9 cellular contexts compared by ENCODE assay signal in the genomic region with DNA sequence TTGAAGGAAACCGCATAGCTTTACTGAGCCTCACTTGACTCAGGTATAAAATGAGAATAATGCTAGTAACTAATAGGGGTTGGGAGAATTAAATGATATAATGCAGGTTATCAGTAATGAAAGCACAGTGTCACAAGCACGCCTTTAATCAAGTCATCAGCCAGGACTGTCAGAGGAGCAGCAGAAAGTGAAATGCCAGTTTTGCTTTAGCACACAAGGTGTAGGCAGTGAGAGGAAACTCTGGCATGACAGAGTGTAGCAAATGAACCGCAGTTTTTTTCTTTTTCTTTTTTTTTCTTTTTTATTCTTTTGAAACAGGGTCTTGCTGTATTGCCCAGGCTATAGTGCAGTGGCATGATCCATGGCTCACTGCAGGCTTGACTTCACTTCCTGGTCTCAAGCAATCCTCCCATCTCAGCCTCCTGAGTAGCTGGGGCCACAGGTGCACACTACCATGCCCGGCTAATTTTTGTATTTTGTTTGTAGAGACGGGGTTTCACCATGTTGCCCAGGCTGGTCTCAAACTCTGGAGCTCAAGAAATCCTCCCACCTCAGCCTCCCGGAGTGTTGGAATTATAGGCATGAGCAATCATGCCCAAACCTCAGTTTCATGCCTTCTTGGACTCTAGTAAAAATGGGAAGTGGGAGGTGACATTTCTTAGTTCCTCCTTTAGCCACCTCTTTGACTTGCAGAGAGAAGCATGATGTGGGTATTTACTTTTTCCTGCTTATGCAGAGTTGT. TPM values are rescaled to one million over a fixed set of nuclear protein-coding genes. Genes with fewer than 3 reads are reported as not detected.
DNase-seq lines count a peak whose midpoint lies in the region; ATAC-seq, FAIRE-seq and TF ChIP-seq lines count a peak whose summit lies in the region.
"Had no signal": no experiment of that assay in that cellular context is flagged by ENCODE, and none has a peak within 500 bp of the region (broad histone marks: within the 10 kb centered on the region; RNA-seq: fewer than 3 reads in every experiment).

No MANE protein-coding gene starts in this region.

- no peak for TF ChIP-seq EP300 in sigmoid colon (IDR thresholded peaks at IDR 0.05)

- H3K27ac Mint-ChIP-seq in activated CD4-positive, alpha-beta T cell treated with anti-CD3 and anti-CD28 coated beads, Interleukin-2, amount 10 ng/mL, durations not matched to agents 24 days and 14 days: no peak overlapping the region

- ATAC-seq in GM21423 (IDR thresholded peaks at IDR 0.05; ENCODE audit: unreplicated experiment) (peak; percentile 86), HG03378 (IDR thresholded peaks at IDR 0.05; ENCODE audit: unreplicated experiment) (peak; percentile 80)

- H3K36me3 ChIP-seq in sigmoid colon: peaks cover 3 to 24% (median 7%) of the 10 kb centered on the region in 4 donors

- H3K9me3 Mint-ChIP-seq in activated CD4-positive, alpha-beta T cell treated with anti-CD3 and anti-CD28 coated beads, Interleukin-2, amount 10 ng/mL, durations not matched to agents 24 days and 14 days: no peaks in the 10 kb centered on the region

- H3K9me3 ChIP-seq in sigmoid colon: no peaks in the 10 kb centered on the region

- H3K4me3 Mint-ChIP-seq in activated CD4-positive, alpha-beta T cell treated with anti-CD3 and anti-CD28 coated beads, Interleukin-2, amount 10 ng/mL, durations not matched to agents 24 days and 14 days: no peak overlapping the region

- no peak for TF ChIP-seq CTCF in sigmoid colon (IDR thresholded peaks at IDR 0.05)

- peaks cover 71% of the 10 kb centered on the region for H3K36me3 Mint-ChIP-seq in activated CD4-positive, alpha-beta T cell treated with anti-CD3 and anti-CD28 coated beads, Interleukin-2, amount 10 ng/mL, durations not matched to agents 24 days and 14 days (ENCODE audit: low read depth)

- no peaks in the 10 kb centered on the region for H3K27me3 Mint-ChIP-seq in activated CD4-positive, alpha-beta T cell treated with anti-CD3 and anti-CD28 coated beads, Interleukin-2, amount 10 ng/mL, durations not matched to agents 24 days and 14 days

- peaks cover 39% of the 10 kb centered on the region for H3K4me1 Mint-ChIP-seq in activated CD4-positive, alpha-beta T cell treated with anti-CD3 and anti-CD28 coated beads, Interleukin-2, amount 10 ng/mL, durations not matched to agents 24 days and 14 days

- DNase-seq in GM12892 (ENCODE audit: insufficient read length): no peak
- DNase-seq in germinal center (ENCODE audit: low spot score): peak; percentile 47
- no peak for DNase-seq in activated CD4-positive, alpha-beta T cell treated with anti-CD3 and anti-CD28 coated beads, Interleukin-2, amount 10 ng/mL, durations not matched to agents 24 days and 14 days
- no peak for DNase-seq in DMS53 (lab: John Stamatoyannopoulos, UW)
- DNase-seq in RKO (ENCODE audit: low spot score): no peak
- no peak for DNase-seq in sigmoid colon

- no peaks in the 10 kb centered on the region for H3K27me3 ChIP-seq in sigmoid colon

- H3K4me3 ChIP-seq in sigmoid colon: no peak overlapping the region

- intact Hi-C loops in activated CD4-positive, alpha-beta T cell treated with anti-CD3 and anti-CD28 coated beads, Interleukin-2, amount 10 ng/mL, durations not matched to agents 24 days and 14 days (cut with micrococcal nuclease): no loop called here
- intact Hi-C loops in sigmoid colon (cut with DNase I): no loop called here

- FAIRE-seq in GM12892 (lab: Jason Lieb, UNC): peak; percentile 95

- H3K4me1 ChIP-seq in sigmoid colon: peaks cover 0 to 18% (median 6%) of the 10 kb centered on the region in 4 donors

- TF ChIP-seq POLR2A in GM12892 (IDR thresholded peaks at IDR 0.05; ENCODE audit: low read depth, low read length) (no peak), sigmoid colon (IDR thresholded peaks at IDR 0.05) (no peak)

- H3K27ac ChIP-seq in sigmoid colon: no peak overlapping the region

- 80 to 93% methylated on average over 6 of the region's 6 CpGs for WGBS in sigmoid colon, 2 donors

RNA-seq across cellular contexts. Expression of gene SCAANT1, which starts 9.7 kb away (rescaled TPM):
- not detected for polyA plus RNA-seq in GM12892 (2012; ENCODE audit: missing spikeins)
- total RNA-seq in activated CD4-positive, alpha-beta T cell treated with anti-CD3 and anti-CD28 coated beads, Interleukin-2, amount 10 ng/mL, durations not matched to agents 24 days and 14 days: not detected in 2 replicates
- total RNA-seq in sigmoid colon: not detected
- polyA plus RNA-seq in sigmoid colon: not detected
- total RNA-seq: myocyte had no signal

RNA-seq across cellular contexts. Expression of gene ATXN7, which starts 58.2 kb away (rescaled TPM):
- 8.0 TPM for polyA plus RNA-seq in GM12892 (2012; ENCODE audit: missing spikeins)
- total RNA-seq in activated CD4-positive, alpha-beta T cell treated with anti-CD3 and anti-CD28 coated beads, Interleukin-2, amount 10 ng/mL, durations not matched to agents 24 days and 14 days: 37.8 and 39.6 TPM in 2 replicates
- 10 to 100 TPM; 17.8 to 32.7 (median 27.3) TPM for total RNA-seq in sigmoid colon
- 10 to 100 TPM in 1 of 3 donors, 1 to 10 TPM in 2; 2.1 to 12.7 (median 4.8) TPM for polyA plus RNA-seq in sigmoid colon

RNA-seq across cellular contexts. Expression of gene THOC7, which starts 58.3 kb away (rescaled TPM):
- polyA plus RNA-seq in GM12892 (2012; ENCODE audit: missing spikeins): 178 TPM
- total RNA-seq in activated CD4-positive, alpha-beta T cell treated with anti-CD3 and anti-CD28 coated beads, Interleukin-2, amount 10 ng/mL, durations not matched to agents 24 days and 14 days: 106 and 109 TPM in 2 replicates
- 100 to 1,000 TPM in 3 of 4 donors, 10 to 100 TPM in 1; 76.6 to 129 (median 115) TPM for total RNA-seq in sigmoid colon
- polyA plus RNA-seq in sigmoid colon: 100 to 1,000 TPM in 2 of 3 donors, 10 to 100 TPM in 1; 59.7 to 113 (median 109) TPM
